ENCODE assay signal across 19 cellular contexts in the genomic region with DNA sequence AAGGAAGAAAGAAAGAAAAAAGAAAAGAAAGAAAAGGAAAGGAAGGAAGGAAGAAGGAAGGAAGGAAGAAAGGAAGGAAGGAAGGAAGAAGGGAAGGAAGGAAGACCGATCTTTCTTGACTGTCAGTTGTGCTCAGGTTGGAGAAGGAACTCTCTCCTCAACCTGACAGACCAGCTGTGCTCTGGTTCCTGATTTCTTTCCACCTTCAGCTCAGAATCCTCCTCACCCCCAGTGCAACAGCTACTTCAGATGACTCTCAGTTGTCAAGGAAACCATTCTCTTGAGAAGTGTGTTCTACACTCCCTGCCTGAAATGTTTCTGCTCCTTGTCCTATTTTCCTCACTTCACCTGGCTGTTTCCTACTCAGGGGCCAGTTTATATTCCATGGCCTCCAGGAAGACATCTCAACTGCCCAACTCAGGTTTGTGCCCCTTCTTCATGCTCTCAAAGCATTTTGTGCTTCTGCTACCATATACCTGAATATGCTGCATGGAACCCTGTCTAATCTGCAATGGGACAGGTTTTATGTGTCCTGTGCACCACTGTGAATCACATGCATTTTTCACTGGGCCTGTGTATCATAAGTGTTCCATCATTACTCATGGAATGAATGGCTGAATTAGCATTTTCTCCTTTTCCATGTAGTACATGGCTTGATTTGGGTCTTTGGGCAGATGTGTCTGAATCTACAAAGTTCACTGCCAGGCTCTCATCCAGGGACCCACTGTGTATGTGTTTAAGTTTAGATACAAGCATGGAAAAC. TPM values are rescaled to one million over a fixed set of nuclear protein-coding genes. Genes with fewer than 3 reads are reported as not detected.
DNase-seq lines count a peak whose midpoint lies in the region; ATAC-seq, FAIRE-seq and TF ChIP-seq lines count a peak whose summit lies in the region.
"Had no signal": no experiment of that assay in that cellular context is flagged by ENCODE, and none has a peak within 500 bp of the region (broad histone marks: within the 10 kb centered on the region; RNA-seq: fewer than 3 reads in every experiment).

No MANE protein-coding gene starts in this region.

- no peaks in the 10 kb centered on the region for H3K9me3 Mint-ChIP-seq in activated naive CD4-positive, alpha-beta T cell treated with anti-CD3 and anti-CD28 coated beads, Interleukin-2, amount 50 U/mL, for 24 hours
- peaks cover 0 to 5% of the 10 kb centered on the region in 2 donors for H3K9me3 Mint-ChIP-seq in activated naive CD4-positive, alpha-beta T cell treated with anti-CD3 and anti-CD28 coated beads, Interleukin-2, amount 50 U/mL, for 72 hours
- H3K9me3 Mint-ChIP-seq in HFFc6 = no peaks in the 10 kb centered on the region
- H3K9me3 Mint-ChIP-seq in stimulated activated effector memory CD8-positive, alpha-beta T cell treated with anti-CD3 and anti-CD28 coated beads, Interleukin-12 subunit alpha, Interleukin-12 subunit beta, amount 100 ng/mL, for 72 hours = no peaks in the 10 kb centered on the region
- H3K9me3 Mint-ChIP-seq: CD4-positive, CD25-positive, alpha-beta regulatory T cell had no signal

- H3K36me3 Mint-ChIP-seq in activated naive CD4-positive, alpha-beta T cell treated with anti-CD3 and anti-CD28 coated beads, Interleukin-2, amount 50 U/mL, for 24 hours = no peaks in the 10 kb centered on the region
- H3K36me3 Mint-ChIP-seq in activated naive CD4-positive, alpha-beta T cell treated with anti-CD3 and anti-CD28 coated beads, Interleukin-2, amount 50 U/mL, for 72 hours = no peaks in the 10 kb centered on the region
- no peaks in the 10 kb centered on the region for H3K36me3 Mint-ChIP-seq in HFFc6 (ENCODE audit: low read depth)
- no peaks in the 10 kb centered on the region for H3K36me3 Mint-ChIP-seq in stimulated activated effector memory CD8-positive, alpha-beta T cell treated with anti-CD3 and anti-CD28 coated beads, Interleukin-12 subunit alpha, Interleukin-12 subunit beta, amount 100 ng/mL, for 72 hours
- H3K36me3 Mint-ChIP-seq: CD4-positive, CD25-positive, alpha-beta regulatory T cell had no signal

- H3K27me3 ChIP-seq in bronchial epithelial cell (ENCODE audit: control insufficient read depth, insufficient read depth, low read length) = no peaks in the 10 kb centered on the region

- H3K4me1 Mint-ChIP-seq in activated naive CD4-positive, alpha-beta T cell treated with anti-CD3 and anti-CD28 coated beads, Interleukin-2, amount 50 U/mL, for 24 hours = peaks cover 16% of the 10 kb centered on the region
- peaks cover 32% of the 10 kb centered on the region for H3K4me1 Mint-ChIP-seq in HFFc6 (ENCODE audit: low read depth)
- H3K4me1 Mint-ChIP-seq in stimulated activated effector memory CD8-positive, alpha-beta T cell treated with anti-CD3 and anti-CD28 coated beads, Interleukin-12 subunit alpha, Interleukin-12 subunit beta, amount 100 ng/mL, for 72 hours = no peaks in the 10 kb centered on the region
- H3K4me1 Mint-ChIP-seq: B cell; CD4-positive, CD25-positive, alpha-beta regulatory T cell had no signal

- FAIRE-seq in bronchial epithelial cell (lab: Jason Lieb, UNC) = no peak
- FAIRE-seq: GM12891 had no signal

- peak overlapping the region; percentile 42 for H3K27ac Mint-ChIP-seq in activated naive CD4-positive, alpha-beta T cell treated with anti-CD3 and anti-CD28 coated beads, Interleukin-2, amount 50 U/mL, for 24 hours
- no peak overlapping the region for H3K27ac Mint-ChIP-seq in activated naive CD4-positive, alpha-beta T cell treated with anti-CD3 and anti-CD28 coated beads, Interleukin-2, amount 50 U/mL, for 72 hours
- H3K27ac Mint-ChIP-seq in HFFc6 = peak overlapping the region; percentile 67; the same call in 1 of the 2 replicates
- no peak overlapping the region for H3K27ac Mint-ChIP-seq in stimulated activated effector memory CD8-positive, alpha-beta T cell treated with anti-CD3 and anti-CD28 coated beads, Interleukin-12 subunit alpha, Interleukin-12 subunit beta, amount 100 ng/mL, for 72 hours
- H3K27ac Mint-ChIP-seq: B cell had no signal

- H3K4me3 Mint-ChIP-seq in activated naive CD4-positive, alpha-beta T cell treated with anti-CD3 and anti-CD28 coated beads, Interleukin-2, amount 50 U/mL, for 24 hours = no peak overlapping the region
- H3K4me3 Mint-ChIP-seq in HFFc6 = no peak overlapping the region
- H3K4me3 Mint-ChIP-seq in stimulated activated effector memory CD8-positive, alpha-beta T cell treated with anti-CD3 and anti-CD28 coated beads, Interleukin-12 subunit alpha, Interleukin-12 subunit beta, amount 100 ng/mL, for 72 hours = no peak overlapping the region
- H3K4me3 Mint-ChIP-seq: B cell; CD4-positive, CD25-positive, alpha-beta regulatory T cell had no signal

- H3K36me3 ChIP-seq in bronchial epithelial cell (ENCODE audit: control insufficient read depth, insufficient read depth, low read length) = no peaks in the 10 kb centered on the region

- H3K27me3 Mint-ChIP-seq in activated naive CD4-positive, alpha-beta T cell treated with anti-CD3 and anti-CD28 coated beads, Interleukin-2, amount 50 U/mL, for 24 hours = no peaks in the 10 kb centered on the region
- H3K27me3 Mint-ChIP-seq in HFFc6 (ENCODE audit: insufficient read depth) = no peaks in the 10 kb centered on the region; the same call in 1 of the 2 replicates

- no peak overlapping the region for H3K4me3 ChIP-seq in bronchial epithelial cell (ENCODE audit: low read depth, low read length)

- ATAC-seq in activated naive CD4-positive, alpha-beta T cell treated with anti-CD3 and anti-CD28 coated beads, Interleukin-2, amount 50 U/mL, for 72 hours = no peak
- ATAC-seq in stimulated activated effector memory CD8-positive, alpha-beta T cell treated with anti-CD3 and anti-CD28 coated beads, Interleukin-12 subunit alpha, Interleukin-12 subunit beta, amount 100 ng/mL, for 72 hours = peak; percentile 44
- ATAC-seq in GM21529 (IDR thresholded peaks at IDR 0.05; ENCODE audit: unreplicated experiment) = no peak

- no peak for TF ChIP-seq CTCF in HFFc6 (IDR thresholded peaks at IDR 0.05)
- TF ChIP-seq CTCF in bronchial epithelial cell (IDR thresholded peaks at IDR 0.05; ENCODE audit: insufficient read depth, low read length, severe bottlenecking) = no peak

- DNase-seq in activated naive CD4-positive, alpha-beta T cell treated with anti-CD3 and anti-CD28 coated beads, Interleukin-2, amount 50 U/mL, for 72 hours (ENCODE audit: low spot score in 2 of 2) = no peak
- no peak for DNase-seq in HFFc6
- DNase-seq in bronchial epithelial cell (ENCODE audit: low read depth) = peak; percentile 42
- DNase-seq in stimulated activated effector memory CD8-positive, alpha-beta T cell treated with anti-CD3 and anti-CD28 coated beads, Interleukin-12 subunit alpha, Interleukin-12 subunit beta, amount 100 ng/mL, for 72 hours (ENCODE audit: low spot score in 2 of 2) = no peak
- DNase-seq in AML-193 (lab: John Stamatoyannopoulos, UW) = no peak
- DNase-seq in activated effector memory CD4-positive, alpha-beta T cell treated with Interleukin-2 at 50 U/mL for 16 hours = no peak
- DNase-seq: CD4-positive, CD25-positive, alpha-beta regulatory T cell; DMS79 treated with DMSO at 0.1 percent for 48 hours; GDM1; NCI-H1048; NCI-H2081 treated with DMSO at 0.1 percent for 48 hours; NCI-H226; NCI-H526 treated with DMSO at 0.1 percent for 48 hours; NK-92 treated with Interleukin-12 subunit alpha and Interleukin-12 subunit beta, amount 100 ng/mL, for 24 hours; SIG-M5 had no signal

RNA-seq across cellular contexts. Expression of a gene that starts 32.8 kb away (rescaled TPM):
- 100 to 1,000 TPM; 173 to 197 TPM for total RNA-seq in activated naive CD4-positive, alpha-beta T cell treated with anti-CD3 and anti-CD28 coated beads, Interleukin-2, amount 50 U/mL, for 72 hours
- 10 to 100 TPM; 61.1 to 78.8 (median 75.8) TPM for total RNA-seq in HFFc6 (2021; fragmentation: NEBNext Ultra II Directional; extraction: Animal tissue kit (Norgen Biotek cat#: 25700))
- under 0.01 and 1.1 TPM in 2 replicates for total RNA-seq in bronchial epithelial cell

Comparison
In these comparisons a context has a peak if more than half of its experiments do, and no peak if none do; other contexts are left out.
1. H3K27ac Mint-ChIP-seq: peak in activated naive CD4-positive, alpha-beta T cell treated with anti-CD3 and anti-CD28 coated beads, Interleukin-2, amount 50 U/mL, for 24 hours (single experiment) and HFFc6 (single experiment); none in activated naive CD4-positive, alpha-beta T cell treated with anti-CD3 and anti-CD28 coated beads, Interleukin-2, amount 50 U/mL, for 72 hours (0 of 2) and stimulated activated effector memory CD8-positive, alpha-beta T cell treated with anti-CD3 and anti-CD28 coated beads, Interleukin-12 subunit alpha, Interleukin-12 subunit beta, amount 100 ng/mL, for 72 hours (single experiment).
2. RNA of a gene that starts 32.8 kb away (total RNA-seq): 173 to 197 TPM in activated naive CD4-positive, alpha-beta T cell treated with anti-CD3 and anti-CD28 coated beads, Interleukin-2, amount 50 U/mL, for 72 hours and 61.1 to 78.8 TPM in HFFc6; under 0.01 to 1.1 TPM in bronchial epithelial cell; every median in the first group is over 10 times any median in the second.